8 cellular contexts compared by ENCODE assay signal in genomic region chr6:85640806-85641205, GRCh38. TPM values are rescaled to one million over a fixed set of nuclear protein-coding genes. Genes with fewer than 3 reads are reported as not detected.
DNase-seq lines count a peak whose midpoint lies in the region; ATAC-seq and TF ChIP-seq lines count a peak whose summit lies in the region.

No MANE protein-coding gene starts in this region.

- H3K9me3 ChIP-seq in SJSA1 (replicated peaks) (peaks cover 6% of the 10 kb centered on the region; the same call in 1 of the 2 replicates), sigmoid colon (no peaks in the 10 kb centered on the region)

- TF ChIP-seq CTCF in fibroblast of pulmonary artery (IDR thresholded peaks at IDR 0.05; ENCODE audit: low read length, missing control alignments) (no peak), sigmoid colon (IDR thresholded peaks at IDR 0.05) (no peak)

- TF ChIP-seq POLR2A in sigmoid colon (IDR thresholded peaks at IDR 0.05): no peak

- H3K27me3 ChIP-seq in H7 (ENCODE audit: control insufficient read depth, insufficient read depth, low read length) (no peaks in the 10 kb centered on the region), SJSA1 (replicated peaks) (no peaks in the 10 kb centered on the region), sigmoid colon (no peaks in the 10 kb centered on the region)

- H3K27ac ChIP-seq in SJSA1: no peak overlapping the region
- peak overlapping the region in 2 of 4 donors; percentile 97 to 98 for H3K27ac ChIP-seq in sigmoid colon

- intact Hi-C loops in sigmoid colon (cut with DNase I): no loop called here

- 13 to 28% methylated on average over 3 of the region's 3 CpGs for WGBS in sigmoid colon, 2 donors

- peaks cover 11% of the 10 kb centered on the region for H3K4me1 ChIP-seq in SJSA1 (replicated peaks)
- H3K4me1 ChIP-seq in sigmoid colon: peaks cover 0 to 62% (median 50%) of the 10 kb centered on the region in 4 donors

- H3K36me3 ChIP-seq in H7 (replicated peaks; ENCODE audit: control insufficient read depth, insufficient read depth, low read length) (peaks cover 24% of the 10 kb centered on the region), SJSA1 (peaks cover 69% of the 10 kb centered on the region), sigmoid colon (peaks cover 9 to 48% (median 19%) of the 10 kb centered on the region in 4 donors)

- no peak for TF ChIP-seq EP300 in sigmoid colon (IDR thresholded peaks at IDR 0.05)

- ATAC-seq in GM18498 (IDR thresholded peaks at IDR 0.05; ENCODE audit: unreplicated experiment): no peak
- ATAC-seq in HG02588 (IDR thresholded peaks at IDR 0.05; ENCODE audit: unreplicated experiment): no peak

- DNase-seq in H7 (no peak), SJSA1 (ENCODE audit: low read depth in 1 of 2, low spot score in 2 of 2) (no peak), fibroblast of pulmonary artery (ENCODE audit: low read depth) (no peak), sigmoid colon (no peak), retina (no peak), C1 segment of cervical spinal cord (lab: John Stamatoyannopoulos, UW) (no peak)

- peak overlapping the region; percentile 100 for H3K4me3 ChIP-seq in H7 (ENCODE audit: insufficient read depth, low read depth, low read length)
- peak overlapping the region; percentile 96 for H3K4me3 ChIP-seq in SJSA1
- H3K4me3 ChIP-seq in fibroblast of pulmonary artery (replicated peaks; ENCODE audit: low read depth, low read length): peak overlapping the region; percentile 97
- peak overlapping the region in 3 of 4 donors; percentile 80 to 99 (median 91) for H3K4me3 ChIP-seq in sigmoid colon

RNA-seq across cellular contexts. Expression of gene SYNCRIP, which starts 1.9 kb away (rescaled TPM):
- total RNA-seq in H7 (2014; rRNA removed; shearing (Covaris generic)): 58.0 and 60.7 TPM in 2 replicates
- total RNA-seq in SJSA1 (2014; rRNA removed; shearing (Covaris generic)): 76.0 and 93.4 TPM in 2 replicates
- 10 to 100 TPM; 71.6 to 84.3 (median 77.5) TPM for total RNA-seq in sigmoid colon
- 10 to 100 TPM; 23.1 to 51.1 (median 24.6) TPM for polyA plus RNA-seq in sigmoid colon

RNA-seq across cellular contexts. Expression of gene SNX14, which starts 47.1 kb away (rescaled TPM):
- total RNA-seq in H7 (2014; rRNA removed; shearing (Covaris generic)): 30.6 and 38.4 TPM in 2 replicates
- 96.7 and 100 TPM in 2 replicates for total RNA-seq in SJSA1 (2014; rRNA removed; shearing (Covaris generic))
- 10 to 100 TPM; 52.4 to 94.2 (median 83.5) TPM for total RNA-seq in sigmoid colon
- 10 to 100 TPM; 12.9 to 61.1 (median 13.8) TPM for polyA plus RNA-seq in sigmoid colon
